8 cellular contexts compared by ENCODE assay signal in genomic region chr1:160205974-160206369, GRCh38. TPM values are rescaled to one million over a fixed set of nuclear protein-coding genes. Genes with fewer than 3 reads are reported as not detected.
DNase-seq lines count a peak whose midpoint lies in the region; TF ChIP-seq lines count a peak whose summit lies in the region.

No MANE protein-coding gene starts in this region.

- TF ChIP-seq EP300 in neural cell (conservative IDR thresholded peaks at IDR 0.05; ENCODE audit: poor library complexity, severe bottlenecking), result no peak

- TF ChIP-seq CTCF in MM.1S (IDR thresholded peaks at IDR 0.05; ENCODE audit: low read length), result no peak
- TF ChIP-seq CTCF in neural cell (IDR thresholded peaks at IDR 0.05; ENCODE audit: poor library complexity, severe bottlenecking), result no peak

- peaks cover 24% of the 10 kb centered on the region for H3K4me1 ChIP-seq in MM.1S (ENCODE audit: low read length)

- H3K4me3 ChIP-seq in MM.1S (ENCODE audit: low read length), result peak overlapping the region; percentile 96
- H3K4me3 ChIP-seq in neural cell (ENCODE audit: low read length), result peak overlapping the region; percentile 99

- DNase-seq in NCI-H2227 (lab: John Stamatoyannopoulos, UW; ENCODE audit: unreplicated experiment), result peak; percentile 47
- no peak for DNase-seq in NCI-H2227 treated with DMSO at 0.1 percent for 48 hours (lab: John Stamatoyannopoulos, UW)
- peak; percentile 30 for DNase-seq in MM.1S
- DNase-seq in activated T-cell treated with anti-CD3 and anti-CD28 coated beads for 48 hours (ENCODE audit: low read depth), result peak; percentile 50
- peak; percentile 48 for DNase-seq in fibroblast of gingiva (ENCODE audit: low read depth)
- no peak for DNase-seq in NCI-H1092 (lab: John Stamatoyannopoulos, UW)

- H3K27me3 ChIP-seq in MM.1S (replicated peaks; ENCODE audit: insufficient read depth, low read length), result no peaks in the 10 kb centered on the region
- H3K27me3 ChIP-seq in neural cell (ENCODE audit: insufficient read depth, low read depth, low read length), result no peaks in the 10 kb centered on the region

- H3K36me3 ChIP-seq in MM.1S (replicated peaks; ENCODE audit: insufficient read depth, low read length) (no peaks in the 10 kb centered on the region), neural cell (ENCODE audit: insufficient read depth, low read length) (no peaks in the 10 kb centered on the region)

- peak overlapping the region; percentile 91 for H3K4me2 ChIP-seq in MM.1S (ENCODE audit: low read depth, low read length)
- peak overlapping the region; percentile 76 for H3K4me2 ChIP-seq in neural cell (ENCODE audit: low read length)

- H4K20me1 ChIP-seq in MM.1S (ENCODE audit: insufficient read depth, low read length) (no peaks in the 10 kb centered on the region), neural cell (ENCODE audit: insufficient read depth) (no peaks in the 10 kb centered on the region)

- H3K9me3 ChIP-seq in MM.1S (replicated peaks; ENCODE audit: insufficient read depth, low read length) (no peaks in the 10 kb centered on the region), neural cell (ENCODE audit: low read length) (no peaks in the 10 kb centered on the region)

- H3K27ac ChIP-seq in MM.1S (ENCODE audit: low read length) (peak overlapping the region; percentile 58; the same call in 1 of the 2 replicates), neural cell (ENCODE audit: low read length) (peak overlapping the region; percentile 68), temporal lobe (ENCODE audit: low read depth, low read length) (peak overlapping the region; percentile 94)

- no peaks in the 10 kb centered on the region for H3K9me2 ChIP-seq in MM.1S (replicated peaks; ENCODE audit: insufficient read depth, low read length)
- H3K9me2 ChIP-seq in neural cell (ENCODE audit: insufficient read depth, low read length), result no peaks in the 10 kb centered on the region

- H3K79me2 ChIP-seq in MM.1S (ENCODE audit: low read length), result peaks cover 56% of the 10 kb centered on the region
- peaks cover 18% of the 10 kb centered on the region for H3K79me2 ChIP-seq in neural cell (replicated peaks; ENCODE audit: insufficient read depth, low read length)

- H3F3A ChIP-seq in MM.1S (ENCODE audit: insufficient read depth, low read length), result peaks cover 30% of the 10 kb centered on the region
- peaks cover 5% of the 10 kb centered on the region for H3F3A ChIP-seq in neural cell (ENCODE audit: insufficient read depth, low read length, poor library complexity, severe bottlenecking)

- peak overlapping the region; percentile 93 for H3K9ac ChIP-seq in MM.1S (ENCODE audit: low read length)
- peak overlapping the region; percentile 96 for H3K9ac ChIP-seq in neural cell (ENCODE audit: low read length)

- no peak for TF ChIP-seq RAD21 in neural cell (conservative IDR thresholded peaks at IDR 0.05)

- H2AFZ ChIP-seq in MM.1S (ENCODE audit: low read length) (peak overlapping the region; percentile 81), neural cell (ENCODE audit: low read depth, low read length) (peak overlapping the region; percentile 65)

TF ChIP-seq in neural cell, 6 proteins besides CTCF, POLR2A, EP300 and RAD21:
- TF ChIP-seq REST (IDR thresholded peaks at IDR 0.05; ENCODE audit: borderline replicate concordance) (no peak), SMC3 (conservative IDR thresholded peaks at IDR 0.05; ENCODE audit: poor library complexity) (no peak), TAF1 (IDR thresholded peaks at IDR 0.05; ENCODE audit: low read depth) (no peak), EZH2 (IDR thresholded peaks at IDR 0.05; ENCODE audit: borderline replicate concordance, insufficient read depth, low read length, poor library complexity, severe bottlenecking) (no peak), POLR2AphosphoS5 (IDR thresholded peaks at IDR 0.05) (no peak), MXI1 (conservative IDR thresholded peaks at IDR 0.05; ENCODE audit: poor library complexity, severe bottlenecking) (no peak)

RNA-seq across cellular contexts. Expression of gene PEA15, which starts 0.8 kb away (rescaled TPM):
- polyA plus RNA-seq in neural cell, result 46.4 and 51.9 TPM in 2 replicates
- polyA minus RNA-seq in neural cell, result 33.1 and 40.9 TPM in 2 replicates
- total RNA-seq in temporal lobe, result 178 TPM

RNA-seq across cellular contexts. Expression of gene CASQ1, which starts 15.6 kb away (rescaled TPM):
- not detected in 2 replicates for polyA plus RNA-seq in neural cell
- not detected in 2 replicates for polyA minus RNA-seq in neural cell
- total RNA-seq in temporal lobe, result 7.6 TPM

RNA-seq across cellular contexts. Expression of gene ATP1A4, which starts 54.6 kb away (rescaled TPM):
- polyA plus RNA-seq in neural cell, result not detected in 2 replicates
- polyA minus RNA-seq in neural cell, result not detected in 2 replicates
- under 0.01 TPM for total RNA-seq in temporal lobe

RNA-seq across cellular contexts. Expression of gene DCAF8, which starts 56.4 kb away (rescaled TPM):
- polyA plus RNA-seq in neural cell, result 153 TPM in 2 replicates
- polyA minus RNA-seq in neural cell, result 117 and 129 TPM in 2 replicates
- total RNA-seq in temporal lobe, result 47.9 TPM

Comparison
In these comparisons a context has a peak if more than half of its experiments do, and no peak if none do; other contexts are left out.
1. DNase-seq: peak in NCI-H2227 (single experiment), MM.1S (single experiment), activated T-cell treated with anti-CD3 and anti-CD28 coated beads for 48 hours (single experiment) and fibroblast of gingiva (single experiment); none in NCI-H2227 treated with DMSO at 0.1 percent for 48 hours (single experiment) and NCI-H1092 (single experiment).
2. Peak in every context shown above with its lines, with median percentiles within 50 percentile points of each other: H3K27ac ChIP-seq.